ENCODE assay signal across 1 cellular context in the genomic region with DNA sequence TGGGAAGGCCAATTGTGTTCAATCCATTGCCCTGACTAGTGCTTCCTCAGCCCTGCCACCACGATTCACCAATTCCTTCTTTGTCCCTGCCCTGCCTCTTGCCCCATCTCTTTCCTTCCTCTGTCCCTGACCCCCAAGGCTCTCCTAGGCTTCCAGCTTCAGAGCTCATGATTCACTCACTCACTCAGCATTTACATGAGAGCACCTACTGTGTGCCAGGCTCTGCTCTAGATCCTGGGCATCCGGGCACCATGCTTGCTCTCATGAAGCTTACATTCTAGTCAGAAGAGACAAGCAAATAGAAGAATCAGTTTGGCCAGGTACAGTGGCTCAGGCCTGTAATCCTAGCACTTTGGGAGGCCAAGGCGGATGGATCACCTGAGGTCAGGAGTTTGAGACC.
TF ChIP-seq lines count a peak whose summit lies in the region.

No MANE protein-coding gene starts in this region.

TF ChIP-seq in GM23338, 12 proteins besides CTCF, POLR2A, EP300 and RAD21 (continued from another document):
- TF ChIP-seq, protein P1, sequence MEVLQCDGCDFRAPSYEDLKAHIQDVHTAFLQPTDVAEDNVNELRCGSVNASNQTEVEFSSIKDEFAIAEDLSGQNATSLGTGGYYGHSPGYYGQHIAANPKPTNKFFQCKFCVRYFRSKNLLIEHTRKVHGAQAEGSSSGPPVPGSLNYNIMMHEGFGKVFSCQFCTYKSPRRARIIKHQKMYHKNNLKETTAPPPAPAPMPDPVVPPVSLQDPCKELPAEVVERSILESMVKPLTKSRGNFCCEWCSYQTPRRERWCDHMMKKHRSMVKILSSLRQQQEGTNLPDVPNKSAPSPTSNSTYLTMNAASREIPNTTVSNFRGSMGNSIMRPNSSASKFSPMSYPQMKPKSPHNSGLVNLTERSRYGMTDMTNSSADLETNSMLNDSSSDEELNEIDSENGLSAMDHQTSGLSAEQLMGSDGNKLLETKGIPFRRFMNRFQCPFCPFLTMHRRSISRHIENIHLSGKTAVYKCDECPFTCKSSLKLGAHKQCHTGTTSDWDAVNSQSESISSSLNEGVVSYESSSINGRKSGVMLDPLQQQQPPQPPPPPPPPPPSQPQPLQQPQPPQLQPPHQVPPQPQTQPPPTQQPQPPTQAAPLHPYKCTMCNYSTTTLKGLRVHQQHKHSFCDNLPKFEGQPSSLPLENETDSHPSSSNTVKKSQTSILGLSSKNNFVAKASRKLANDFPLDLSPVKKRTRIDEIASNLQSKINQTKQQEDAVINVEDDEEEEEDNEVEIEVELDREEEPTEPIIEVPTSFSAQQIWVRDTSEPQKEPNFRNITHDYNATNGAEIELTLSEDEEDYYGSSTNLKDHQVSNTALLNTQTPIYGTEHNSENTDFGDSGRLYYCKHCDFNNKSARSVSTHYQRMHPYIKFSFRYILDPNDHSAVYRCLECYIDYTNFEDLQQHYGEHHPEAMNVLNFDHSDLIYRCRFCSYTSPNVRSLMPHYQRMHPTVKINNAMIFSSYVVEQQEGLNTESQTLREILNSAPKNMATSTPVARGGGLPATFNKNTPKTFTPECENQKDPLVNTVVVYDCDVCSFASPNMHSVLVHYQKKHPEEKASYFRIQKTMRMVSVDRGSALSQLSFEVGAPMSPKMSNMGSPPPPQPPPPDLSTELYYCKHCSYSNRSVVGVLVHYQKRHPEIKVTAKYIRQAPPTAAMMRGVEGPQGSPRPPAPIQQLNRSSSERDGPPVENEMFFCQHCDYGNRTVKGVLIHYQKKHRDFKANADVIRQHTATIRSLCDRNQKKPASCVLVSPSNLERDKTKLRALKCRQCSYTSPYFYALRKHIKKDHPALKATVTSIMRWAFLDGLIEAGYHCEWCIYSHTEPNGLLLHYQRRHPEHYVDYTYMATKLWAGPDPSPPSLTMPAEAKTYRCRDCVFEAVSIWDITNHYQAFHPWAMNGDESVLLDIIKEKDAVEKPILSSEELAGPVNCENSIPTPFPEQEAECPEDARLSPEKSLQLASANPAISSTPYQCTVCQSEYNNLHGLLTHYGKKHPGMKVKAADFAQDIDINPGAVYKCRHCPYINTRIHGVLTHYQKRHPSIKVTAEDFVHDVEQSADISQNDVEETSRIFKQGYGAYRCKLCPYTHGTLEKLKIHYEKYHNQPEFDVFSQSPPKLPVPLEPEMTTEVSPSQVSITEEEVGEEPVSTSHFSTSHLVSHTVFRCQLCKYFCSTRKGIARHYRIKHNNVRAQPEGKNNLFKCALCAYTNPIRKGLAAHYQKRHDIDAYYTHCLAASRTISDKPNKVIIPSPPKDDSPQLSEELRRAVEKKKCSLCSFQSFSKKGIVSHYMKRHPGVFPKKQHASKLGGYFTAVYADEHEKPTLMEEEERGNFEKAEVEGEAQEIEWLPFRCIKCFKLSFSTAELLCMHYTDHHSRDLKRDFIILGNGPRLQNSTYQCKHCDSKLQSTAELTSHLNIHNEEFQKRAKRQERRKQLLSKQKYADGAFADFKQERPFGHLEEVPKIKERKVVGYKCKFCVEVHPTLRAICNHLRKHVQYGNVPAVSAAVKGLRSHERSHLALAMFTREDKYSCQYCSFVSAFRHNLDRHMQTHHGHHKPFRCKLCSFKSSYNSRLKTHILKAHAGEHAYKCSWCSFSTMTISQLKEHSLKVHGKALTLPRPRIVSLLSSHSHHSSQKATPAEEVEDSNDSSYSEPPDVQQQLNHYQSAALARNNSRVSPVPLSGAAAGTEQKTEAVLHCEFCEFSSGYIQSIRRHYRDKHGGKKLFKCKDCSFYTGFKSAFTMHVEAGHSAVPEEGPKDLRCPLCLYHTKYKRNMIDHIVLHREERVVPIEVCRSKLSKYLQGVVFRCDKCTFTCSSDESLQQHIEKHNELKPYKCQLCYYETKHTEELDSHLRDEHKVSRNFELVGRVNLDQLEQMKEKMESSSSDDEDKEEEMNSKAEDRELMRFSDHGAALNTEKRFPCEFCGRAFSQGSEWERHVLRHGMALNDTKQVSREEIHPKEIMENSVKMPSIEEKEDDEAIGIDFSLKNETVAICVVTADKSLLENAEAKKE (CRISPR knock-in tag; IDR thresholded peaks at IDR 0.05), result no peak
- TF ChIP-seq, protein P2, sequence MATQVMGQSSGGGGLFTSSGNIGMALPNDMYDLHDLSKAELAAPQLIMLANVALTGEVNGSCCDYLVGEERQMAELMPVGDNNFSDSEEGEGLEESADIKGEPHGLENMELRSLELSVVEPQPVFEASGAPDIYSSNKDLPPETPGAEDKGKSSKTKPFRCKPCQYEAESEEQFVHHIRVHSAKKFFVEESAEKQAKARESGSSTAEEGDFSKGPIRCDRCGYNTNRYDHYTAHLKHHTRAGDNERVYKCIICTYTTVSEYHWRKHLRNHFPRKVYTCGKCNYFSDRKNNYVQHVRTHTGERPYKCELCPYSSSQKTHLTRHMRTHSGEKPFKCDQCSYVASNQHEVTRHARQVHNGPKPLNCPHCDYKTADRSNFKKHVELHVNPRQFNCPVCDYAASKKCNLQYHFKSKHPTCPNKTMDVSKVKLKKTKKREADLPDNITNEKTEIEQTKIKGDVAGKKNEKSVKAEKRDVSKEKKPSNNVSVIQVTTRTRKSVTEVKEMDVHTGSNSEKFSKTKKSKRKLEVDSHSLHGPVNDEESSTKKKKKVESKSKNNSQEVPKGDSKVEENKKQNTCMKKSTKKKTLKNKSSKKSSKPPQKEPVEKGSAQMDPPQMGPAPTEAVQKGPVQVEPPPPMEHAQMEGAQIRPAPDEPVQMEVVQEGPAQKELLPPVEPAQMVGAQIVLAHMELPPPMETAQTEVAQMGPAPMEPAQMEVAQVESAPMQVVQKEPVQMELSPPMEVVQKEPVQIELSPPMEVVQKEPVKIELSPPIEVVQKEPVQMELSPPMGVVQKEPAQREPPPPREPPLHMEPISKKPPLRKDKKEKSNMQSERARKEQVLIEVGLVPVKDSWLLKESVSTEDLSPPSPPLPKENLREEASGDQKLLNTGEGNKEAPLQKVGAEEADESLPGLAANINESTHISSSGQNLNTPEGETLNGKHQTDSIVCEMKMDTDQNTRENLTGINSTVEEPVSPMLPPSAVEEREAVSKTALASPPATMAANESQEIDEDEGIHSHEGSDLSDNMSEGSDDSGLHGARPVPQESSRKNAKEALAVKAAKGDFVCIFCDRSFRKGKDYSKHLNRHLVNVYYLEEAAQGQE (IDR thresholded peaks at IDR 0.05; ENCODE audit: unreplicated experiment), result no peak
- no peak for TF ChIP-seq EZH2phosphoT487 (IDR thresholded peaks at IDR 0.05; ENCODE audit: unreplicated experiment)
- TF ChIP-seq, protein P3, sequence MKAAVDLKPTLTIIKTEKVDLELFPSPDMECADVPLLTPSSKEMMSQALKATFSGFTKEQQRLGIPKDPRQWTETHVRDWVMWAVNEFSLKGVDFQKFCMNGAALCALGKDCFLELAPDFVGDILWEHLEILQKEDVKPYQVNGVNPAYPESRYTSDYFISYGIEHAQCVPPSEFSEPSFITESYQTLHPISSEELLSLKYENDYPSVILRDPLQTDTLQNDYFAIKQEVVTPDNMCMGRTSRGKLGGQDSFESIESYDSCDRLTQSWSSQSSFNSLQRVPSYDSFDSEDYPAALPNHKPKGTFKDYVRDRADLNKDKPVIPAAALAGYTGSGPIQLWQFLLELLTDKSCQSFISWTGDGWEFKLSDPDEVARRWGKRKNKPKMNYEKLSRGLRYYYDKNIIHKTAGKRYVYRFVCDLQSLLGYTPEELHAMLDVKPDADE (IDR thresholded peaks at IDR 0.05), result no peak
